16 cellular contexts compared by ENCODE assay signal in genomic region chr2:134167015-134167414, GRCh38.
DNase-seq lines count a peak whose midpoint lies in the region; ATAC-seq, FAIRE-seq and TF ChIP-seq lines count a peak whose summit lies in the region.
"Had no signal": no experiment of that assay in that cellular context is flagged by ENCODE, and none has a peak within 500 bp of the region (broad histone marks: within the 10 kb centered on the region; RNA-seq: fewer than 3 reads in every experiment).

No MANE protein-coding gene starts in this region.

- CTCF ChIA-PET in K562 (lab: Yijun Ruan, JAX; ENCODE audit: low intra/inter-chr PET ratio): no interaction called here

- H3K4me3 ChIP-seq in K562: no peak overlapping the region
- H3K4me3 ChIP-seq: lung had no signal

- DNase-seq in H54 (ENCODE audit: insufficient read length, low spot score) (peak; percentile 25), NCI-H460 (ENCODE audit: extremely low read depth, low read depth) (peak; percentile 11), K562 (ENCODE audit: extremely low read depth in 1 of 4, low spot score in 3 of 4) (no peak), left colon (no peak), occipital lobe (lab: John Stamatoyannopoulos, UW) (no peak), SKM-1 treated with dmso at 0.1 percent for 144 hours (lab: John Stamatoyannopoulos, UW; ENCODE audit: unreplicated experiment) (no peak)
- DNase-seq: activated CD8-positive, alpha-beta memory T cell treated with anti-CD3 and anti-CD28 coated beads, Interleukin-2, amount 50 U/mL, for 48 hours; CD8-positive, alpha-beta T cell; GF-D8; MV-4-11; nephron progenitor cell; stimulated activated CD4-positive, alpha-beta T cell treated with anti-CD3 and anti-CD28 coated beads, Interleukin-1b, Interleukin-23, amount 100 ng/mL, for 48 hours had no signal

- no peak overlapping the region for H3K4me2 ChIP-seq in K562 (ENCODE audit: insufficient read depth, low read length)

- WGBS in K562 (ENCODE audit: insufficient coverage, low coverage, missing lambda C conversion rate): 55% methylated on average over 3 of the region's 3 CpGs

- TF ChIP-seq CTCF in K562 (IDR thresholded peaks at IDR 0.05 in 2 of 3, conservative IDR thresholded peaks at IDR 0.05 in 1 of 3; ENCODE audit: insufficient read depth in 2 of 3, low read depth in 1 of 3, low read length in 3 of 3): no peak

- H3K9me3 ChIP-seq in K562 (replicated peaks; ENCODE audit: control insufficient read depth, insufficient read depth, low read depth, low read length): no peaks in the 10 kb centered on the region

- in situ Hi-C loops in K562 (cut with MboI): no loop called here

- no peaks in the 10 kb centered on the region for H4K20me1 ChIP-seq in K562 (replicated peaks; ENCODE audit: control insufficient read depth, insufficient read depth, low read length)

- ATAC-seq in K562: no peak
- ATAC-seq in left colon: peak; percentile 74
- no peak for ATAC-seq in GM18520 (IDR thresholded peaks at IDR 0.05; ENCODE audit: unreplicated experiment)
- ATAC-seq: CD8-positive, alpha-beta T cell had no signal

- 0 out of 3 replicates have a peak, but pooled peaks cover 7% of the 10 kb centered on the region for H3K79me2 ChIP-seq in K562 (ENCODE audit: control insufficient read depth, insufficient read depth, low read length)

- POLR2A ChIA-PET in K562 (lab: Yijun Ruan, JAX): no interaction called here

- peaks cover under 1 to 7% of the 10 kb centered on the region in 2 experiments; a peak in 2 of 5 replicates for H3K4me1 ChIP-seq in K562 (replicated peaks in 1 of 2; ENCODE audit: control insufficient read depth in 2 of 2, insufficient read depth in 2 of 2, low read length in 2 of 2)

- intact Hi-C loops in K562 (cut with micrococcal nuclease): no loop called here
- intact Hi-C loops in left colon (cut with DNase I, micrococcal nuclease): no loop called here

- TF ChIP-seq POLR2A in H54 (IDR thresholded peaks at IDR 0.05; ENCODE audit: low read depth, low read length): no peak
- no peak for TF ChIP-seq POLR2A in K562 (conservative IDR thresholded peaks at IDR 0.05)

- no TSS peak for BruUV-seq in K562 (replicated peaks; lab: Mats Ljungman, UMichigan)

- no peak overlapping the region for H3K9ac ChIP-seq in K562 (ENCODE audit: insufficient read depth in 1 of 2, low read depth in 2 of 2, low read length in 2 of 2)

- FAIRE-seq in H54 (lab: Jason Lieb, UNC): no peak
- FAIRE-seq in K562 (lab: Jason Lieb, UNC): no peak
- FAIRE-seq: colon, endothelial cell of umbilical vein had no signal

- no peak for TF ChIP-seq RAD21 in K562 (CRISPR knock-in tag; conservative IDR thresholded peaks at IDR 0.05 in 1 of 2, IDR thresholded peaks at IDR 0.05 in 1 of 2)

- no peak overlapping the region for H3K27ac ChIP-seq in K562 (ENCODE audit: extremely low read depth, low read depth, low read length)

- H3K27me3 ChIP-seq in K562 (ENCODE audit: control insufficient read depth in 2 of 2, insufficient read depth in 2 of 2, low read length in 2 of 2): no peaks in the 10 kb centered on the region

- TF ChIP-seq EP300 in K562 (IDR thresholded peaks at IDR 0.05; ENCODE audit: low read length): no peak

- no peak overlapping the region for H2AFZ ChIP-seq in K562 (ENCODE audit: low read depth, low read length)

- H3K36me3 ChIP-seq in K562 (ENCODE audit: control insufficient read depth, insufficient read depth, low read length): no peaks in the 10 kb centered on the region

- no peaks in the 10 kb centered on the region for H3K9me1 ChIP-seq in K562 (ENCODE audit: control insufficient read depth, insufficient read depth, low read length)

TF ChIP-seq in K562, 482 proteins besides CTCF, POLR2A, EP300 and RAD21 (continues in another document):
- TF ChIP-seq RBM17 (IDR thresholded peaks at IDR 0.05; ENCODE audit: borderline replicate concordance, low read depth, low read length) (no peak), JUND (IDR thresholded peaks at IDR 0.05; ENCODE audit: borderline replicate concordance, low read depth, low read length) (peak; percentile 24; the same call in 1 of the 2 replicates), JUND (tag; IDR thresholded peaks at IDR 0.05; ENCODE audit: borderline replicate concordance, low read depth, low read length) (no peak), ATF7 (IDR thresholded peaks at IDR 0.05) (peak; percentile 48), NR0B1 (IDR thresholded peaks at IDR 0.05; ENCODE audit: partially characterized antibody) (no peak), GMEB1 (CRISPR knock-in tag; IDR thresholded peaks at IDR 0.05) (no peak), ZMIZ1 (IDR thresholded peaks at IDR 0.05; ENCODE audit: low read depth in 2 of 2, low read length in 2 of 2) (no peak), CBFA2T2 (conservative IDR thresholded peaks at IDR 0.05) (no peak), ARID2 (IDR thresholded peaks at IDR 0.05) (no peak), FOSL1 (tag; conservative IDR thresholded peaks at IDR 0.05) (peak; percentile 32; the same call in 1 of the 2 replicates), PML (IDR thresholded peaks at IDR 0.05; ENCODE audit: low read length) (no peak), NONO (IDR thresholded peaks at IDR 0.05; ENCODE audit: low read depth in 2 of 2, low read length in 1 of 2) (no peak), SNIP1 (IDR thresholded peaks at IDR 0.05; ENCODE audit: low read depth) (no peak), ZNF583 (CRISPR knock-in tag; IDR thresholded peaks at IDR 0.05) (no peak), POLR2B (IDR thresholded peaks at IDR 0.05; ENCODE audit: low read depth, partially characterized antibody) (no peak), BMI1 (IDR thresholded peaks at IDR 0.05; ENCODE audit: low read length) (no peak), JUN (IDR thresholded peaks at IDR 0.05; ENCODE audit: borderline replicate concordance, low read depth, low read length) (peak; percentile 58), JUN (CRISPR knock-in tag; IDR thresholded peaks at IDR 0.05; ENCODE audit: borderline replicate concordance) (no peak), CGGBP1 (CRISPR knock-in tag; IDR thresholded peaks at IDR 0.05) (no peak), SRSF7 (optimal IDR thresholded peaks at IDR 0.05; ENCODE audit: low read depth, low read length) (no peak), SMAD2 (IDR thresholded peaks at IDR 0.05; ENCODE audit: low read depth, low read length) (no peak), SMAD4 (CRISPR knock-in tag; conservative IDR thresholded peaks at IDR 0.05) (no peak), TRIM24 (IDR thresholded peaks at IDR 0.05) (peak in 1 of 2 experiments; percentile 36; a peak in 1 of 4 replicates), L3MBTL2 (IDR thresholded peaks at IDR 0.05) (0 out of 2 replicates have a peak, but pooled peaks have one; percentile 19), SMARCA4 (IDR thresholded peaks at IDR 0.05) (peak; percentile 21; the same call in 1 of the 2 replicates), DNMT1 (IDR thresholded peaks at IDR 0.05) (no peak)

Comparison
In these comparisons a context has a peak if more than half of its experiments do, and no peak if none do; other contexts are left out.
1. DNase-seq: peak in H54 (single experiment) and NCI-H460 (single experiment); none in K562 (0 of 4), left colon (0 of 2), occipital lobe (single experiment) and SKM-1 treated with dmso at 0.1 percent for 144 hours (single experiment).